Comparison of ENCODE assay signal across 13 cellular contexts in the genomic region with DNA sequence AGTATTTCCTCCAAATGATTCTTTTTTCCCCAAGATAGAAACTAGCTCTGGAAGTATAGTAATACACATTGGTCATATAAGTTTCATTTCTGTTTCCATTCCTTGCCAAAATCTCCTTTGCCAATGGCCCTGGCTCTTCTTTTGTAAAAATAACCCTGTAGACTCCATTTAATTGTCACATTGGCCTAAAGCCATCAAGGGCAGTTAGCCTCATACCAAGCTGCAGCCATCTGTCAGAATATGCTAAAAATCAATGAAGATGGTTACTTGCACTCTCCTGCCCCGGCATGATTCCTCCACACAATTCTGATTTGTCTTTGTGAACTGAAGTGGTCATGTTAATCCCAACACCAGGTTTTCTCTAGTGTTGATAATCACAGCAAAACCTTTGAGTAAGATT.
A peak's percentile ranks its signal among the peaks of the same experiment; 100 is the strongest.
DNase-seq lines count a peak whose midpoint lies in the region; ATAC-seq and TF ChIP-seq lines count a peak whose summit lies in the region.
"Had no signal": no experiment of that assay in that cellular context is flagged by ENCODE, and none has a peak within 500 bp of the region (broad histone marks: within the 10 kb centered on the region; RNA-seq: fewer than 3 reads in every experiment).

No MANE protein-coding gene starts in this region.

- no peaks in the 10 kb centered on the region for H3K36me3 Mint-ChIP-seq in glutamatergic neuron (ENCODE audit: unreplicated experiment)
- H3K36me3 Mint-ChIP-seq in CD14-positive monocyte: no peaks in the 10 kb centered on the region

- H3K4me1 ChIP-seq in MM.1S (ENCODE audit: low read length): peaks cover 22% of the 10 kb centered on the region
- no peaks in the 10 kb centered on the region for H3K4me1 ChIP-seq in aorta (ENCODE audit: control insufficient read depth in 1 of 2, insufficient read depth in 2 of 2, low read length in 2 of 2)

- H3K4me2 ChIP-seq in MM.1S (ENCODE audit: low read depth, low read length): 0 out of 2 replicates have a peak overlapping the region, but pooled peaks have one; percentile 2

- H3K27ac Mint-ChIP-seq in glutamatergic neuron (ENCODE audit: unreplicated experiment) (peak overlapping the region; percentile 90), CD14-positive monocyte (no peak overlapping the region)
- H3K27ac Mint-ChIP-seq: HFFc6 had no signal

- H3K9me3 Mint-ChIP-seq in glutamatergic neuron (ENCODE audit: unreplicated experiment) (peaks cover 5% of the 10 kb centered on the region), CD14-positive monocyte (peaks cover 0 to 7% (median 1%) of the 10 kb centered on the region in 7 donors)
- H3K9me3 Mint-ChIP-seq: HFFc6 had no signal

- no peaks in the 10 kb centered on the region for H3K9me3 ChIP-seq in MM.1S (replicated peaks; ENCODE audit: insufficient read depth, low read length)
- H3K9me3 ChIP-seq in aorta (ENCODE audit: control insufficient read depth, low read length): no peaks in the 10 kb centered on the region

- H3K27me3 Mint-ChIP-seq in glutamatergic neuron (ENCODE audit: unreplicated experiment): peaks cover 7% of the 10 kb centered on the region
- H3K27me3 Mint-ChIP-seq in CD14-positive monocyte (ENCODE audit: low read depth in 3 of 3): peaks cover 0 to 1% (median 0%) of the 10 kb centered on the region in 3 donors

- whole genome bisulfite sequencing in aorta, 2 donors: 53 to 92% methylated on average over 1 of the region's 1 CpG

- intact Hi-C loops in aorta (cut with DNase I) (no loop called here), CD14-positive monocyte (cut with micrococcal nuclease) (no loop called here)

- H3K27me3 ChIP-seq in MM.1S (replicated peaks; ENCODE audit: insufficient read depth, low read length) (no peaks in the 10 kb centered on the region), aorta (ENCODE audit: control insufficient read depth in 1 of 2, insufficient read depth in 2 of 2, low read length in 1 of 2) (no peaks in the 10 kb centered on the region)

- H3K4me3 ChIP-seq in MM.1S (ENCODE audit: low read length) (no peak overlapping the region), aorta (ENCODE audit: low read length in 2 of 2) (no peak overlapping the region)

- H3K9ac ChIP-seq in MM.1S (ENCODE audit: low read length): no peak overlapping the region

- H3K4me3 Mint-ChIP-seq in glutamatergic neuron (ENCODE audit: unreplicated experiment): peak overlapping the region; percentile 57
- no peak overlapping the region for H3K4me3 Mint-ChIP-seq in CD14-positive monocyte
- H3K4me3 Mint-ChIP-seq: HFFc6 had no signal

- DNase-seq in NCI-H82 (lab: John Stamatoyannopoulos, UW) (peak; percentile 21), NCI-H82 treated with DMSO at 0.1 percent for 48 hours (lab: John Stamatoyannopoulos, UW; ENCODE audit: unreplicated experiment) (no peak), MM.1S (no peak), NCI-H446 treated with DMSO at 0.1 percent for 48 hours (lab: John Stamatoyannopoulos, UW) (peak; percentile 92), glutamatergic neuron (no peak), aorta (no peak), SHP77 treated with DMSO at 0.1 percent for 48 hours (lab: John Stamatoyannopoulos, UW) (no peak), CD14-positive monocyte (ENCODE audit: low spot score) (no peak)
- DNase-seq: Calu3, DND-41, HFFc6, KBM-7, PC-3 had no signal

- H4K20me1 ChIP-seq in MM.1S (ENCODE audit: insufficient read depth, low read length): no peaks in the 10 kb centered on the region

- peaks cover 19% of the 10 kb centered on the region for H3K4me1 Mint-ChIP-seq in glutamatergic neuron (ENCODE audit: low read depth, unreplicated experiment)
- H3K4me1 Mint-ChIP-seq in CD14-positive monocyte: no peaks in the 10 kb centered on the region

- H3K9me2 ChIP-seq in MM.1S (replicated peaks; ENCODE audit: insufficient read depth, low read length): no peaks in the 10 kb centered on the region

- H3K27ac ChIP-seq in MM.1S (ENCODE audit: low read length) (peak overlapping the region; percentile 51; the same call in 1 of the 2 replicates), aorta (ENCODE audit: low read depth in 1 of 2, low read length in 2 of 2) (no peak overlapping the region)

- no peaks in the 10 kb centered on the region for H3K79me2 ChIP-seq in MM.1S (ENCODE audit: low read length)

- TF ChIP-seq CTCF in MM.1S (IDR thresholded peaks at IDR 0.05; ENCODE audit: low read length): no peak
- no peak for TF ChIP-seq CTCF in glutamatergic neuron (IDR thresholded peaks at IDR 0.05; ENCODE audit: partially characterized antibody, unreplicated experiment)
- TF ChIP-seq CTCF in CD14-positive monocyte (IDR thresholded peaks at IDR 0.05): no peak

- H2AFZ ChIP-seq in MM.1S (ENCODE audit: low read length): no peak overlapping the region

- H3K36me3 ChIP-seq in MM.1S (replicated peaks; ENCODE audit: insufficient read depth, low read length) (no peaks in the 10 kb centered on the region), aorta (ENCODE audit: control insufficient read depth in 1 of 2, insufficient read depth in 2 of 2, low read length in 1 of 2) (no peaks in the 10 kb centered on the region)

- ATAC-seq in aorta (ENCODE audit: low FRiP score): no peak
- ATAC-seq: PC-3 had no signal

- H3F3A ChIP-seq in MM.1S (ENCODE audit: insufficient read depth, low read length): no peaks in the 10 kb centered on the region

Comparison
In these comparisons a context has a peak if more than half of its experiments do, and no peak if none do; other contexts are left out.
1. DNase-seq: peak in NCI-H82 (single experiment) and NCI-H446 treated with DMSO at 0.1 percent for 48 hours (single experiment); none in NCI-H82 treated with DMSO at 0.1 percent for 48 hours (single experiment), MM.1S (single experiment), glutamatergic neuron (single experiment), aorta (0 of 2), SHP77 treated with DMSO at 0.1 percent for 48 hours (single experiment) and CD14-positive monocyte (single experiment).